In genomic region chr7:50869108-50869716, GRCh38 we compare ENCODE assay signal across 12 cellular contexts.
DNase-seq lines count a peak whose midpoint lies in the region; ATAC-seq, FAIRE-seq and TF ChIP-seq lines count a peak whose summit lies in the region.
"Had no signal": no experiment of that assay in that cellular context is flagged by ENCODE, and none has a peak within 500 bp of the region (broad histone marks: within the 10 kb centered on the region; RNA-seq: fewer than 3 reads in every experiment).

No MANE protein-coding gene starts in this region.

- no peak overlapping the region for H3K27ac Mint-ChIP-seq in naive thymus-derived CD8-positive, alpha-beta T cell
- H3K27ac Mint-ChIP-seq: T-helper 2 cell treated with Interferon-gamma antibody and Interleukin-4, amounts not matched to agents 5 μg/mL and 100 μg/mL, for 36 hours had no signal

- intact Hi-C loops in pancreas (cut with DNase I) = no loop called here

- H3K36me3 Mint-ChIP-seq in naive thymus-derived CD8-positive, alpha-beta T cell = no peaks in the 10 kb centered on the region

- H3K27me3 ChIP-seq in pancreas = no peaks in the 10 kb centered on the region
- H3K27me3 ChIP-seq: neutrophil had no signal

- POLR2A ChIA-PET in naive thymus-derived CD8-positive, alpha-beta T cell (lab: Charles Lee) = no interaction called here

- peak; percentile 70 to 83 (median 80) for ATAC-seq in pancreas
- ATAC-seq in stimulated activated naive CD8-positive, alpha-beta T cell treated with anti-CD3 and anti-CD28 coated beads, Interleukin-15, Interleukin-2, amounts not matched to agents 100 U/mL and 50 U/mL, for 24 hours = no peak
- ATAC-seq in HG03196 (IDR thresholded peaks at IDR 0.05; ENCODE audit: unreplicated experiment) = no peak
- no peak for ATAC-seq in naive thymus-derived CD8-positive, alpha-beta T cell

- no peaks in the 10 kb centered on the region for H3K9me3 ChIP-seq in pancreas
- H3K9me3 ChIP-seq: neutrophil had no signal

- no peaks in the 10 kb centered on the region for H3K4me1 Mint-ChIP-seq in naive thymus-derived CD8-positive, alpha-beta T cell

- no peaks in the 10 kb centered on the region for H3K9me3 Mint-ChIP-seq in naive thymus-derived CD8-positive, alpha-beta T cell
- H3K9me3 Mint-ChIP-seq: T-helper 2 cell treated with Interferon-gamma antibody and Interleukin-4, amounts not matched to agents 5 μg/mL and 100 μg/mL, for 36 hours had no signal

- no peaks in the 10 kb centered on the region for H3K36me3 ChIP-seq in pancreas
- H3K36me3 ChIP-seq: neutrophil had no signal

- H3K4me3 Mint-ChIP-seq in naive thymus-derived CD8-positive, alpha-beta T cell = no peak overlapping the region
- H3K4me3 Mint-ChIP-seq: T-helper 2 cell treated with Interferon-gamma antibody and Interleukin-4, amounts not matched to agents 5 μg/mL and 100 μg/mL, for 36 hours had no signal

- H3K27ac ChIP-seq in VCaP = peak overlapping the region; percentile 55
- peak overlapping the region in 2 of 4 donors; percentile 71 to 78 for H3K27ac ChIP-seq in pancreas
- H3K27ac ChIP-seq: neutrophil had no signal

- no peak for FAIRE-seq in pancreas (lab: Jason Lieb, UNC)

- H3K27me3 Mint-ChIP-seq in naive thymus-derived CD8-positive, alpha-beta T cell = peaks cover 6 to 38% (median 20%) of the 10 kb centered on the region in 5 donors

- TF ChIP-seq CTCF in VCaP (conservative IDR thresholded peaks at IDR 0.05) (no peak), fibroblast of villous mesenchyme (IDR thresholded peaks at IDR 0.05; ENCODE audit: insufficient read depth, low read depth, low read length) (no peak), pancreas (IDR thresholded peaks at IDR 0.05) (no peak)

- peaks cover 0 to 8% (median 0%) of the 10 kb centered on the region in 3 donors for H3K4me1 ChIP-seq in pancreas

- no peak overlapping the region for H3K4me3 ChIP-seq in fibroblast of villous mesenchyme (ENCODE audit: low read depth, low read length)
- H3K4me3 ChIP-seq in pancreas = no peak overlapping the region

- 64 to 65% methylated on average over 5 of the region's 5 CpGs for WGBS in pancreas, 2 donors

- peak; percentile 90 for DNase-seq in EH (ENCODE audit: low read depth)
- peak; percentile 52 for DNase-seq in fibroblast of villous mesenchyme (ENCODE audit: low read depth)
- peak in 2 of 6 donors; percentile 18 to 24 for DNase-seq in pancreas
- DNase-seq in stimulated activated naive CD8-positive, alpha-beta T cell treated with anti-CD3 and anti-CD28 coated beads, Interleukin-15, Interleukin-2, amounts not matched to agents 100 U/mL and 50 U/mL, for 24 hours = no peak
- DNase-seq in activated CD4-positive, alpha-beta T cell treated with anti-CD3 and anti-CD28 coated beads for 1 hour = no peak
- no peak for DNase-seq in naive thymus-derived CD8-positive, alpha-beta T cell
- DNase-seq: DMS79, NCI-H2171 had no signal

Comparison
In these comparisons a context has a peak if more than half of its experiments do, and no peak if none do; other contexts are left out.
1. DNase-seq: peak in EH (single experiment) and fibroblast of villous mesenchyme (single experiment); none in stimulated activated naive CD8-positive, alpha-beta T cell treated with anti-CD3 and anti-CD28 coated beads, Interleukin-15, Interleukin-2, amounts not matched to agents 100 U/mL and 50 U/mL, for 24 hours (single experiment), activated CD4-positive, alpha-beta T cell treated with anti-CD3 and anti-CD28 coated beads for 1 hour (single experiment) and naive thymus-derived CD8-positive, alpha-beta T cell (0 of 10).
2. ATAC-seq: peak in pancreas (4 of 4); none in stimulated activated naive CD8-positive, alpha-beta T cell treated with anti-CD3 and anti-CD28 coated beads, Interleukin-15, Interleukin-2, amounts not matched to agents 100 U/mL and 50 U/mL, for 24 hours (single experiment), HG03196 (single experiment) and naive thymus-derived CD8-positive, alpha-beta T cell (0 of 2).